Comparison of ENCODE assay signal across 11 cellular contexts in genomic region chr11:19428206-19429001, GRCh38.
DNase-seq lines count a peak whose midpoint lies in the region; TF ChIP-seq lines count a peak whose summit lies in the region.
"Had no signal": no experiment of that assay in that cellular context is flagged by ENCODE, and none has a peak within 500 bp of the region (broad histone marks: within the 10 kb centered on the region; RNA-seq: fewer than 3 reads in every experiment).

No MANE protein-coding gene starts in this region.

- CTCF ChIA-PET in OCI-LY7 (lab: Charles Lee; ENCODE audit: unreplicated experiment) = no interaction called here

- H3K4me2 ChIP-seq in OCI-LY7 (ENCODE audit: low read length) = peak overlapping the region; percentile 82
- H3K4me2 ChIP-seq: BLaER1 had no signal

- in situ Hi-C loops in HAP-1 (cut with MboI; ENCODE audit: low sequenced_read_pairs) = no loop called here

- H2AFZ ChIP-seq in ACC112 (ENCODE audit: low read length, unreplicated experiment) (no peak overlapping the region), OCI-LY7 (ENCODE audit: low read length) (peak overlapping the region; percentile 58; the same call in 1 of the 2 replicates)

- no peaks in the 10 kb centered on the region for H3K9me2 ChIP-seq in OCI-LY7 (ENCODE audit: insufficient read depth, low read length)

- DNase-seq in HCEC 1CT (peak; percentile 16), OCI-LY7 (ENCODE audit: low spot score) (no peak), epithelial cell of prostate (ENCODE audit: low read depth, low spot score) (peak; percentile 68), left ventricle myocardium inferior (no peak), NAMALWA (ENCODE audit: low spot score) (no peak), HAP-1 (ENCODE audit: low spot score in 2 of 2) (no peak), superior temporal gyrus (ENCODE audit: extremely low spot score) (no peak)
- DNase-seq: activated CD4-positive, alpha-beta T cell treated with anti-CD3 and anti-CD28 coated beads for 48 hours; stimulated activated CD4-positive, alpha-beta T cell treated with anti-CD3 and anti-CD28 coated beads, Interleukin-4, amount 100 ng/mL, for 24 hours had no signal

- H3K4me3 ChIP-seq in ACC112 (ENCODE audit: low read depth, low read length) = no peak overlapping the region
- H3K4me3 ChIP-seq in OCI-LY7 (ENCODE audit: low read depth, low read length, poor library complexity, severe bottlenecking) = no peak overlapping the region
- H3K4me3 ChIP-seq in left ventricle myocardium inferior = no peak overlapping the region
- H3K4me3 ChIP-seq in HAP-1 = no peak overlapping the region
- H3K4me3 ChIP-seq: BLaER1 had no signal

- TF ChIP-seq CTCF in OCI-LY7 (conservative IDR thresholded peaks at IDR 0.05; ENCODE audit: low read length) = 0 out of 2 replicates have a peak, but pooled peaks have one; percentile 20
- TF ChIP-seq CTCF in left ventricle myocardium inferior (IDR thresholded peaks at IDR 0.05; ENCODE audit: borderline replicate concordance) = no peak

- POLR2A ChIA-PET in OCI-LY7 (lab: Charles Lee) = interaction anchor here (0.6 to 1.2 kb wide), 5 partner anchors 9 to 196 kb away, joined by 3 to 6 read pairs (median 3); no protein-coding TSS in a partner anchor

- no peaks in the 10 kb centered on the region for H4K20me1 ChIP-seq in OCI-LY7 (ENCODE audit: insufficient read depth, low read length)
- H4K20me1 ChIP-seq: BLaER1 had no signal

- H3K36me3 ChIP-seq in ACC112 (ENCODE audit: insufficient read depth, low read length) (no peaks in the 10 kb centered on the region), OCI-LY7 (ENCODE audit: insufficient read depth, low read length) (no peaks in the 10 kb centered on the region), left ventricle myocardium inferior (no peaks in the 10 kb centered on the region), HAP-1 (replicated peaks) (no peaks in the 10 kb centered on the region)
- H3K36me3 ChIP-seq: BLaER1 had no signal

- peaks cover 65% of the 10 kb centered on the region for H3K79me2 ChIP-seq in ACC112 (ENCODE audit: control insufficient read depth, insufficient read depth, low read length, unreplicated experiment)
- no peaks in the 10 kb centered on the region for H3K79me2 ChIP-seq in OCI-LY7 (ENCODE audit: insufficient read depth, low read depth, low read length)

- H3K9me3 ChIP-seq in OCI-LY7 (ENCODE audit: low read length) (no peaks in the 10 kb centered on the region), left ventricle myocardium inferior (replicated peaks) (no peaks in the 10 kb centered on the region), HAP-1 (no peaks in the 10 kb centered on the region)
- H3K9me3 ChIP-seq: BLaER1 had no signal

- no TSS peak for BruUV-seq in OCI-LY7 (replicated peaks; lab: Mats Ljungman, UMichigan)

- peak overlapping the region; percentile 9; the same call in 1 of the 2 replicates for H3K27ac ChIP-seq in ACC112 (ENCODE audit: low read depth, low read length)
- no peak overlapping the region for H3K27ac ChIP-seq in OCI-LY7 (ENCODE audit: low read depth, low read length, poor library complexity, severe bottlenecking)
- peak overlapping the region; percentile 20 for H3K27ac ChIP-seq in epithelial cell of prostate
- no peak overlapping the region for H3K27ac ChIP-seq in left ventricle myocardium inferior (replicated peaks)
- H3K27ac ChIP-seq: BLaER1 had no signal

- intact Hi-C loops in OCI-LY7 (cut with micrococcal nuclease; ENCODE audit: unreplicated experiment) (no loop called here), left ventricle myocardium inferior (cut with micrococcal nuclease) (no loop called here)

- no peaks in the 10 kb centered on the region for H3K27me3 ChIP-seq in ACC112 (ENCODE audit: insufficient read depth, low read length)
- peaks cover 30% of the 10 kb centered on the region for H3K27me3 ChIP-seq in left ventricle myocardium inferior (ENCODE audit: low read depth)
- peaks cover 37% of the 10 kb centered on the region for H3K27me3 ChIP-seq in HAP-1 (ENCODE audit: low read depth)
- H3K27me3 ChIP-seq: BLaER1 had no signal

- H3K4me1 ChIP-seq in ACC112 (ENCODE audit: control insufficient read depth, insufficient read depth, low read length, unreplicated experiment) (peaks cover 67% of the 10 kb centered on the region), OCI-LY7 (ENCODE audit: insufficient read depth, low read length, poor library complexity, severe bottlenecking) (peaks cover 71% of the 10 kb centered on the region), left ventricle myocardium inferior (peaks cover 16% of the 10 kb centered on the region), HAP-1 (no peaks in the 10 kb centered on the region; the same call in none of the 2 replicates)

Comparison
In these comparisons a context has a peak if more than half of its experiments do, and no peak if none do; other contexts are left out.
1. H3K27ac ChIP-seq: peak in ACC112 (single experiment) and epithelial cell of prostate (single experiment); none in OCI-LY7 (single experiment) and left ventricle myocardium inferior (single experiment).
2. DNase-seq: peak in HCEC 1CT (single experiment) and epithelial cell of prostate (single experiment); none in OCI-LY7 (single experiment), left ventricle myocardium inferior (single experiment), NAMALWA (single experiment), HAP-1 (0 of 2) and superior temporal gyrus (single experiment).